8 cellular contexts compared by ENCODE assay signal in the genomic region with DNA sequence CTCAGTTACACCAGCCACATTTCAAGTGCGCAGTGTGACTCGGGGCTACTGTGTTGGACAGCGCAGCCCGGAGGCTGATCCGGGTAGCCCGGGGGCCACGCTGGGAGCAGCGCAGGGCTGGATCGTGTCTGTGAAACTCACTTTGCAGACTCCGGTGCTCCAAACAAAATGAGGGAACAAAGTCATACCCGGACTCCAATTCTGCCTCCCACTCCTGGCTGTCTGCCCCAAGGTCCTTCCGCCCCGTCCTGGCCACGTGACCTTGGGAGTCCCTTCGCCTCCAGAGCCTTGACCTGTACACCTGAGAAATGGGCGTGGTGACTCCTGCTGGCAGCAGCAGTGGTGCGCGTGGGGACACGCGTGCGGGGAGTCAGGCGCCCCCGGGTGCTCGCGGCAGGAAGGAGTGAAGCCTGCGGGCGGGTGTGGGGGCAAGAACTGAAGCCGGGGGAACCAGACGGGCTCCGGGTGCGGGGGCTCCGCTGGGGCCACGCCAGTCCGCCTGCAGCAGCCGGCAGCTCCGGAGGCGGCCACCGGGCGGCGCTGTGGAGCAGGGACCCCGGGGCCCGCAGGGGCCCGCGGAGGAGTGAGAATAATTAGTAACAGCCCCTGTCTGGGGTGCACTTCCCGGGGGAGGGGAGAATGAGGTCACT. TPM values are rescaled to one million over a fixed set of nuclear protein-coding genes. Genes with fewer than 3 reads are reported as not detected.
DNase-seq lines count a peak whose midpoint lies in the region; ATAC-seq, FAIRE-seq and TF ChIP-seq lines count a peak whose summit lies in the region.

No MANE protein-coding gene starts in this region.

- no peak for FAIRE-seq in A549 (lab: Jason Lieb, UNC)

- peak in 1 of 2 experiments; percentile 31; a peak in 1 of 5 replicates for TF ChIP-seq RAD21 in A549 (conservative IDR thresholded peaks at IDR 0.05 in 1 of 2, IDR thresholded peaks at IDR 0.05 in 1 of 2)

- peak; percentile 62 to 79 for ATAC-seq in A549
- no peak for ATAC-seq in HG03097 (IDR thresholded peaks at IDR 0.05; ENCODE audit: low FRiP score, unreplicated experiment)
- ATAC-seq in omental fat pad (ENCODE audit: low FRiP score): no peak
- ATAC-seq in GM19397 (IDR thresholded peaks at IDR 0.05; ENCODE audit: unreplicated experiment): no peak

- intact Hi-C loops in posterior vena cava (cut with DNase I): no loop called here

- TF ChIP-seq EP300 in A549 (IDR thresholded peaks at IDR 0.05): no peak

- H3K4me1 ChIP-seq in A549: no peaks in the 10 kb centered on the region

- CTCF ChIA-PET in A549 (lab: Yijun Ruan, JAX) (interaction anchor here (0.9 to 1.5 kb wide), 4 partner anchors 12 to 159 kb away, joined by 3 to 7 read pairs (median 3); no protein-coding TSS in a partner anchor), HEK293T (lab: Yijun Ruan, JAX) (interaction anchor here (0.6 to 2.2 kb wide), 4 partner anchors 10 to 23 kb away, joined by 3 to 10 read pairs (median 3); no protein-coding TSS in a partner anchor)

- 28% methylated on average over 4 of the region's 45 CpGs for WGBS in A549 (ENCODE audit: missing lambda C conversion rate)

- no peak for TF ChIP-seq POLR2A in A549 (IDR thresholded peaks at IDR 0.05; ENCODE audit: low read length)

- peak overlapping the region; percentile 36 to 77; a peak in 4 of 6 replicates for H3K27ac ChIP-seq in A549

- POLR2A ChIA-PET in A549 (lab: Yijun Ruan, JAX) (interaction anchor here (0.7 kb wide), 1 partner anchor 11 kb away, joined by 6 read pairs; no protein-coding TSS in a partner anchor), HEK293T (lab: Yijun Ruan, JAX) (interaction anchor here (1.4 kb wide), 1 partner anchor 14 kb away, joined by 4 read pairs; no protein-coding TSS in a partner anchor)

- H3K4me3 ChIP-seq in A549 (peak overlapping the region; percentile 37; the same call in 2 of the 3 replicates), fibroblast of pulmonary artery (replicated peaks; ENCODE audit: low read depth, low read length) (no peak overlapping the region)

- DNase-seq in A549 (ENCODE audit: low read depth in 1 of 2, low spot score in 1 of 2) (peak in 1 of 2 experiments; percentile 40), HEK293T (ENCODE audit: extremely low spot score) (peak; percentile 94), fibroblast of pulmonary artery (ENCODE audit: low read depth) (no peak), posterior vena cava (ENCODE audit: low spot score) (peak; percentile 63), omental fat pad (ENCODE audit: low spot score) (no peak)
- DNase-seq in activated CD8-positive, alpha-beta memory T cell treated with anti-CD3 and anti-CD28 coated beads, Interleukin-2, amount 50 U/mL, for 48 hours: peak; percentile 89

- TF ChIP-seq CTCF in A549 (IDR thresholded peaks at IDR 0.05): peak; percentile 58
- TF ChIP-seq CTCF in fibroblast of pulmonary artery (IDR thresholded peaks at IDR 0.05; ENCODE audit: low read length, missing control alignments): peak; percentile 34
- TF ChIP-seq CTCF in omental fat pad (IDR thresholded peaks at IDR 0.05): peak in 1 of 3 donors; percentile 32

- no peaks in the 10 kb centered on the region for H3K9me3 ChIP-seq in A549

- H3K4me2 ChIP-seq in A549: peak overlapping the region; percentile 87

TF ChIP-seq in A549, 52 proteins besides CTCF, POLR2A, EP300 and RAD21:
- TF ChIP-seq KDM5A (IDR thresholded peaks at IDR 0.05) (no peak), ZC3H11A (IDR thresholded peaks at IDR 0.05) (no peak), HOXB13 (CRISPR knock-in tag; IDR thresholded peaks at IDR 0.05; ENCODE audit: low read depth) (no peak), CHD4 (IDR thresholded peaks at IDR 0.05; ENCODE audit: borderline replicate concordance) (no peak), POLR2AphosphoS2 (conservative IDR thresholded peaks at IDR 0.05; ENCODE audit: low read length) (no peak), NPAS2 (CRISPR knock-in tag; IDR thresholded peaks at IDR 0.05; ENCODE audit: borderline replicate concordance) (no peak), FOSB (CRISPR knock-in tag; IDR thresholded peaks at IDR 0.05) (no peak), SMC3 (IDR thresholded peaks at IDR 0.05) (peak; percentile 43; the same call in 2 of the 3 replicates), ZNF302 (CRISPR knock-in tag; IDR thresholded peaks at IDR 0.05) (no peak), MAZ (IDR thresholded peaks at IDR 0.05; ENCODE audit: borderline replicate concordance, low read depth, low read length) (no peak), NR3C1 (IDR thresholded peaks at IDR 0.05) (no peak), HDAC2 (IDR thresholded peaks at IDR 0.05) (no peak)
- TF ChIP-seq, protein P1, sequence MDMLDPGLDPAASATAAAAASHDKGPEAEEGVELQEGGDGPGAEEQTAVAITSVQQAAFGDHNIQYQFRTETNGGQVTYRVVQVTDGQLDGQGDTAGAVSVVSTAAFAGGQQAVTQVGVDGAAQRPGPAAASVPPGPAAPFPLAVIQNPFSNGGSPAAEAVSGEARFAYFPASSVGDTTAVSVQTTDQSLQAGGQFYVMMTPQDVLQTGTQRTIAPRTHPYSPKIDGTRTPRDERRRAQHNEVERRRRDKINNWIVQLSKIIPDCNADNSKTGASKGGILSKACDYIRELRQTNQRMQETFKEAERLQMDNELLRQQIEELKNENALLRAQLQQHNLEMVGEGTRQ (IDR thresholded peaks at IDR 0.05): peak; percentile 14; the same call in 1 of the 2 replicates

TF ChIP-seq in HEK293T, 16 proteins besides CTCF, POLR2A, EP300 and RAD21:
- TF ChIP-seq LEF1 (IDR thresholded peaks at IDR 0.05; ENCODE audit: borderline replicate concordance) (no peak), NFRKB (IDR thresholded peaks at IDR 0.05) (no peak), ARNT (IDR thresholded peaks at IDR 0.05) (0 out of 2 replicates have a peak, but pooled peaks have one; percentile 2), BHLHE40 (IDR thresholded peaks at IDR 0.05; ENCODE audit: borderline replicate concordance) (no peak), ZNF384 (IDR thresholded peaks at IDR 0.05) (no peak), FOXK2 (IDR thresholded peaks at IDR 0.05) (no peak), TARDBP (IDR thresholded peaks at IDR 0.05) (no peak), FOXM1 (IDR thresholded peaks at IDR 0.05; ENCODE audit: borderline replicate concordance) (peak; percentile 76), SP1 (IDR thresholded peaks at IDR 0.05) (no peak), HDGF (IDR thresholded peaks at IDR 0.05; ENCODE audit: borderline replicate concordance) (peak; percentile 55; the same call in 1 of the 2 replicates)
- TF ChIP-seq, protein P2, sequence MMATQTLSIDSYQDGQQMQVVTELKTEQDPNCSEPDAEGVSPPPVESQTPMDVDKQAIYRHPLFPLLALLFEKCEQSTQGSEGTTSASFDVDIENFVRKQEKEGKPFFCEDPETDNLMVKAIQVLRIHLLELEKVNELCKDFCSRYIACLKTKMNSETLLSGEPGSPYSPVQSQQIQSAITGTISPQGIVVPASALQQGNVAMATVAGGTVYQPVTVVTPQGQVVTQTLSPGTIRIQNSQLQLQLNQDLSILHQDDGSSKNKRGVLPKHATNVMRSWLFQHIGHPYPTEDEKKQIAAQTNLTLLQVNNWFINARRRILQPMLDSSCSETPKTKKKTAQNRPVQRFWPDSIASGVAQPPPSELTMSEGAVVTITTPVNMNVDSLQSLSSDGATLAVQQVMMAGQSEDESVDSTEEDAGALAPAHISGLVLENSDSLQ (IDR thresholded peaks at IDR 0.05): no peak

RNA-seq across cellular contexts. Expression of gene KCNJ4, which starts 42.4 kb away (rescaled TPM):
- polyA plus RNA-seq in A549 (2011; rRNA removed) (not detected in 2 replicates), A549 (2017; fragmentation: RNase III; extraction: RNeasy Plus Mini Kit Qiagen cat#74134 plus additional on column Dnase treatment) (0.05 to 0.12 TPM in 2 of 3 replicates, not detected in the other)
- polyA plus RNA-seq in A549 (2012; cell fraction: cytosol; rRNA removed): 0.01 and 0.03 TPM in 2 replicates
- 0.07 and 0.09 TPM in 2 replicates for polyA plus RNA-seq in A549 (2012; cell fraction: nucleus; rRNA removed)
- polyA minus RNA-seq in A549 (2011; rRNA and poly(A)+ RNA removed): not detected in 2 replicates
- total RNA-seq in posterior vena cava (not detected), omental fat pad (under 1 TPM in 2 of 4 donors, not detected in 2; 0.28 to 0.84 TPM)

RNA-seq across cellular contexts. Expression of gene KDELR3, which starts 55.3 kb away (rescaled TPM):
- polyA plus RNA-seq in A549 (2011; rRNA removed) (32.8 and 38.7 TPM in 2 replicates), A549 (2017; fragmentation: RNase III; extraction: RNeasy Plus Mini Kit Qiagen cat#74134 plus additional on column Dnase treatment) (11.0 to 14.2 TPM (median 12.2 TPM) in 3 replicates)
- 8.9 and 10.4 TPM in 2 replicates for polyA plus RNA-seq in A549 (2012; cell fraction: cytosol; rRNA removed)
- polyA plus RNA-seq in A549 (2012; cell fraction: nucleus; rRNA removed): 4.9 and 5.1 TPM in 2 replicates
- polyA minus RNA-seq in A549 (2011; rRNA and poly(A)+ RNA removed): 12.0 and 12.6 TPM in 2 replicates
- total RNA-seq in posterior vena cava (10 to 100 TPM; 14.5 to 23.1 TPM), omental fat pad (10 to 100 TPM; 10.2 to 30.6 (median 15.1) TPM)

Comparison
In these comparisons a context has a peak if more than half of its experiments do, and no peak if none do; other contexts are left out.
1. ATAC-seq: peak in A549 (2 of 2); none in HG03097 (single experiment), omental fat pad (single experiment) and GM19397 (single experiment).
2. DNase-seq: peak in HEK293T (single experiment), activated CD8-positive, alpha-beta memory T cell treated with anti-CD3 and anti-CD28 coated beads, Interleukin-2, amount 50 U/mL, for 48 hours (single experiment) and posterior vena cava (single experiment); none in fibroblast of pulmonary artery (single experiment) and omental fat pad (single experiment).